22 cellular contexts compared by ENCODE assay signal in genomic region chr5:175690025-175690424, GRCh38. TPM values are rescaled to one million over a fixed set of nuclear protein-coding genes. Genes with fewer than 3 reads are reported as not detected.
DNase-seq lines count a peak whose midpoint lies in the region; ATAC-seq and TF ChIP-seq lines count a peak whose summit lies in the region.
"Had no signal": no experiment of that assay in that cellular context is flagged by ENCODE, and none has a peak within 500 bp of the region (broad histone marks: within the 10 kb centered on the region; RNA-seq: fewer than 3 reads in every experiment).

No MANE protein-coding gene starts in this region.

- TF ChIP-seq CTCF in left ventricle myocardium inferior (IDR thresholded peaks at IDR 0.05; ENCODE audit: borderline replicate concordance), result no peak
- TF ChIP-seq CTCF in esophagus muscularis mucosa (IDR thresholded peaks at IDR 0.05), result no peak

- 69% methylated on average over 5 of the region's 5 CpGs for WGBS in esophagus muscularis mucosa

- H3K27ac ChIP-seq in left ventricle myocardium inferior (replicated peaks) (peak overlapping the region; percentile 92), esophagus muscularis mucosa (replicated peaks in 1 of 4) (peak overlapping the region in 3 of 4 donors; percentile 45 to 61 (median 52)), skeletal muscle tissue (ENCODE audit: low read depth, low read length) (peak overlapping the region; percentile 19)
- H3K27ac ChIP-seq: SJSA1, tibial nerve had no signal

- TF ChIP-seq POLR2A in esophagus muscularis mucosa (IDR thresholded peaks at IDR 0.05; ENCODE audit: low read depth), result no peak

- ATAC-seq in Right ventricle myocardium superior (ENCODE audit: poor library complexity) (no peak), GM19328 (IDR thresholded peaks at IDR 0.05; ENCODE audit: unreplicated experiment) (no peak)
- ATAC-seq: activated CD8-positive, alpha-beta T cell treated with anti-CD3 and anti-CD28 coated beads, Interleukin-2, amount 10 ng/mL, durations not matched to agents 7 days and 5 days; T-cell had no signal

- H3K9ac ChIP-seq in skeletal muscle tissue (ENCODE audit: low read depth in 1 of 3, low read length in 3 of 3), result no peak overlapping the region

- H3K4me3 ChIP-seq in left ventricle myocardium inferior, result no peak overlapping the region
- H3K4me3 ChIP-seq in esophagus muscularis mucosa, result no peak overlapping the region
- no peak overlapping the region for H3K4me3 ChIP-seq in skeletal muscle tissue (ENCODE audit: low read length in 3 of 3)
- H3K4me3 ChIP-seq: MG63, Peyer's patch, SJSA1, tibial nerve had no signal

- H3K27me3 ChIP-seq in left ventricle myocardium inferior (ENCODE audit: low read depth) (no peaks in the 10 kb centered on the region), esophagus muscularis mucosa (peaks cover 0 to 62% (median 0%) of the 10 kb centered on the region in 4 donors), skeletal muscle tissue (ENCODE audit: control insufficient read depth in 3 of 3, insufficient read depth in 3 of 3, low read length in 3 of 3) (peaks cover 0 to 12% (median 3%) of the 10 kb centered on the region in 3 donors)
- H3K27me3 ChIP-seq: Peyer's patch, tibial nerve had no signal

- peaks cover 77% of the 10 kb centered on the region for H3K4me1 ChIP-seq in left ventricle myocardium inferior
- peaks cover 0 to 49% (median 7%) of the 10 kb centered on the region in 4 donors for H3K4me1 ChIP-seq in esophagus muscularis mucosa
- H3K4me1 ChIP-seq in skeletal muscle tissue (ENCODE audit: control insufficient read depth in 3 of 3, insufficient read depth in 3 of 3, low read length in 3 of 3), result peaks cover 2 to 48% (median 17%) of the 10 kb centered on the region in 3 donors
- H3K4me1 ChIP-seq: Peyer's patch, SJSA1 had no signal

- H3K9me3 ChIP-seq in left ventricle myocardium inferior (replicated peaks), result peaks cover 5% of the 10 kb centered on the region
- H3K9me3 ChIP-seq in esophagus muscularis mucosa, result no peaks in the 10 kb centered on the region
- H3K9me3 ChIP-seq in skeletal muscle tissue (ENCODE audit: control insufficient read depth in 3 of 3, low read length in 3 of 3), result no peaks in the 10 kb centered on the region
- H3K9me3 ChIP-seq: MG63, Peyer's patch, SJSA1 had no signal

- H3K36me3 ChIP-seq in left ventricle myocardium inferior (no peaks in the 10 kb centered on the region), esophagus muscularis mucosa (no peaks in the 10 kb centered on the region), skeletal muscle tissue (ENCODE audit: control insufficient read depth in 3 of 3, insufficient read depth in 3 of 3, low read length in 3 of 3) (no peaks in the 10 kb centered on the region)
- H3K36me3 ChIP-seq: MG63, Peyer's patch, SJSA1, tibial nerve had no signal

- DNase-seq in left ventricle myocardium inferior (no peak), Right ventricle myocardium superior (no peak), esophagus muscularis mucosa (ENCODE audit: extremely low spot score) (no peak), cerebellum (ENCODE audit: low spot score) (no peak), DMS53 (lab: John Stamatoyannopoulos, UW) (no peak)
- no peak for DNase-seq in central memory CD4-positive, alpha-beta T cell
- DNase-seq: activated CD8-positive, alpha-beta T cell treated with anti-CD3 and anti-CD28 coated beads, Interleukin-2, amount 10 ng/mL, durations not matched to agents 7 days and 5 days; activated naive CD4-positive, alpha-beta T cell; Calu3; NCI-H1417 treated with DMSO at 0.1 percent for 48 hours; stimulated activated CD4-positive, alpha-beta T cell treated with anti-CD3 and anti-CD28 coated beads, Interleukin-2, amount 100 ng/mL, for 48 hours; stimulated activated naive CD4-positive, alpha-beta T cell; T-cell had no signal

- no peak for TF ChIP-seq EP300 in esophagus muscularis mucosa (IDR thresholded peaks at IDR 0.05)

- intact Hi-C loops in left ventricle myocardium inferior (cut with micrococcal nuclease), result no loop called here
- intact Hi-C loops in Right ventricle myocardium superior (cut with DNase I), result no loop called here
- intact Hi-C loops in esophagus muscularis mucosa (cut with DNase I), result no loop called here

RNA-seq across cellular contexts. Expression of gene HRH2, which starts 32.2 kb away (rescaled TPM):
- total RNA-seq in left ventricle myocardium inferior (47.7 TPM), Right ventricle myocardium superior (41.2 TPM), esophagus muscularis mucosa (10 to 100 TPM in 1 of 4 donors, 1 to 10 TPM in 3; 1.9 to 10.9 (median 2.8) TPM), skeletal muscle tissue (1.0 TPM), cerebellum (4.0 TPM)
- total RNA-seq: Calu3, fibroblast of lung, myocyte, NCI-H460, SJSA1 had no signal

Comparison
In these comparisons a context has a peak if more than half of its experiments do, and no peak if none do; other contexts are left out.
1. H3K27ac ChIP-seq: peak in every context shown above with its lines; median percentile 92 in left ventricle myocardium inferior; 52 in esophagus muscularis mucosa; 19 in skeletal muscle tissue.